8 cellular contexts compared by ENCODE assay signal in the genomic region with DNA sequence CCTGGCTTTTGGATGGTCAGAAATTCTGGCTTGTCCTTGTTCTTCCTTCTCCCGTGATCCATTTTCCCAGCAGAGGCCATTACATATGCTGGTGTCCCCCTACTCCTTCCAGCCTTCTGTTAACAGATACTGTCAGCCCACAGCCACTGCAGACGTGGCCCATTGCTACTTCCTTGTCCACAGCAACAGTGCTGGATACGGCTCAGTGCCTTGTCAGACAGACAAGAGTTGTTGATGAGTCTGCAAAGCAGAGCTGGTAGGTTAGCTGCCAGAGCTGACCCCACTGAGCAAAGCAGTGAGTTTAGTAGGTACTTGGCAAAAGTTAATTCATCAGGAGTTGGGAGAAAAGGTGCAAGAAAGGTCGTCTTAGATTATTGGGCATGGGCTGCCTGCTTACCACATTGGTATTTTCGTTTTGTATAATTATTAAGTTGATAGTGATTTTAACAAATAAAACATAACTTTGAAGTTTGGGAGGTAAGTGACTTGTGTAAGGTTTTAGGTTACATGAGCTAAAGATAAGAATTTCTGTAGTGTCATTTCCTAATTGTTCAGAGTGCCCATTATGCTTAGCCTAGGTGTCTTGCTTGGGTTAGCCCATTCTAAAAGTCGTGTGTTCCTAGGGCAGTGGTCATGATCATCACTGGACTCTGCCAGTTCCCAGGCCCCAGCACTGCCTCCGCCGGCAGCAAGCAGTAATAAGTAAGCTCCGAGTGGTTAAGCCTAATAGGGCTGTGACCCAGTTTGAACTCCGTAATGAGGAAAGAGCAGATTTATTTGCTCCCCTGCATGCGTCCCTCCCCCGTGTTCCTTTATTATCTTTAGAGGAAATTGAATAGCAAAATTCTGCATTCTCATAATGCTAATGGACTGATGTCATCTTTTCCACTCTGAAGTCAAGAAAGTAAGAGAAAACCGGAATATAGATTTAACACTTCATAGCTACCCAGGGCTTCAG.
DNase-seq lines count a peak whose midpoint lies in the region; ATAC-seq and TF ChIP-seq lines count a peak whose summit lies in the region.

No MANE protein-coding gene starts in this region.

- H3K4me3 Mint-ChIP-seq in Caco-2 (ENCODE audit: unreplicated experiment): no peak overlapping the region

- DNase-seq in Caco-2 (peak; percentile 59 to 63), Peyer's patch (peak in 1 of 3 donors; percentile 71), fibroblast of the conjunctiva (ENCODE audit: low read depth) (peak; percentile 49), trophoblast cell (peak in 1 of 2 donors; percentile 57)
- DNase-seq in activated CD4-positive, alpha-beta T cell treated with anti-CD3 and anti-CD28 coated beads, Interleukin-2, amount 50 U/mL, for 1 hour: no peak

- H3K36me3 Mint-ChIP-seq in Caco-2 (ENCODE audit: insufficient read depth, unreplicated experiment): peaks cover 40% of the 10 kb centered on the region

- H3K4me2 ChIP-seq in trophoblast cell (ENCODE audit: low read length): no peak overlapping the region

- POLR2A ChIA-PET in Caco-2 (lab: Charles Lee): interaction anchor here (0.6 kb wide), 1 partner anchor 415 kb away, joined by 3 read pairs; no protein-coding TSS in a partner anchor

- H4K8ac ChIP-seq in trophoblast cell (ENCODE audit: low read depth, low read length): no peak overlapping the region

- H2BK12ac ChIP-seq in trophoblast cell (ENCODE audit: low read length): peak overlapping the region; percentile 37

- CTCF ChIA-PET in Caco-2 (lab: Charles Lee): interaction anchor here (0.6 kb wide), 1 partner anchor 104 kb away, joined by 3 read pairs; no protein-coding TSS in a partner anchor

- H3K79me1 ChIP-seq in trophoblast cell (ENCODE audit: low read length): peaks cover 7% of the 10 kb centered on the region

- no peak overlapping the region for H4K12ac ChIP-seq in trophoblast cell (ENCODE audit: low read depth, low read length)

- peak overlapping the region; percentile 19 for H4K91ac ChIP-seq in trophoblast cell (ENCODE audit: low read depth, low read length)

- no peak overlapping the region for H2BK120ac ChIP-seq in trophoblast cell (ENCODE audit: insufficient read depth, low read length, poor library complexity)

- no peaks in the 10 kb centered on the region for H3K27me3 Mint-ChIP-seq in Caco-2 (ENCODE audit: insufficient read depth, unreplicated experiment)

- H3K4me1 ChIP-seq in Caco-2 (peaks cover 48% of the 10 kb centered on the region), Peyer's patch (peaks cover 0 to 51% (median 0%) of the 10 kb centered on the region in 4 donors), trophoblast cell (ENCODE audit: control insufficient read depth in 1 of 2, insufficient read depth in 2 of 2, low read length in 2 of 2) (peaks cover 10 to 17% of the 10 kb centered on the region in 2 experiments)

- no peak for TF ChIP-seq POLR2A in Peyer's patch (IDR thresholded peaks at IDR 0.05)

- H3K27me3 ChIP-seq in Caco-2 (replicated peaks; ENCODE audit: control insufficient read depth, insufficient read depth, low read length): no peaks in the 10 kb centered on the region
- no peaks in the 10 kb centered on the region for H3K27me3 ChIP-seq in Peyer's patch
- no peaks in the 10 kb centered on the region for H3K27me3 ChIP-seq in trophoblast cell (ENCODE audit: insufficient read depth, low read length)

- peak overlapping the region; percentile 69 for H3K18ac ChIP-seq in trophoblast cell (ENCODE audit: low read length)

- TF ChIP-seq CTCF in Caco-2 (IDR thresholded peaks at IDR 0.05; ENCODE audit: insufficient read depth in 1 of 2, low read depth in 1 of 2, low read length in 1 of 2, severe bottlenecking in 1 of 2, unreplicated experiment in 1 of 2): peak in 1 of 2 experiments; percentile 34
- TF ChIP-seq CTCF in Peyer's patch (IDR thresholded peaks at IDR 0.05): peak in 3 of 6 experiments; percentile 47 to 54 (median 49)

- H3K36me3 ChIP-seq in Caco-2 (ENCODE audit: control insufficient read depth, insufficient read depth, low read length): peaks cover 1% of the 10 kb centered on the region
- peaks cover 0 to under 1% (median 0%) of the 10 kb centered on the region in 3 donors for H3K36me3 ChIP-seq in Peyer's patch
- H3K36me3 ChIP-seq in trophoblast cell (ENCODE audit: control insufficient read depth in 1 of 2, insufficient read depth in 2 of 2, low read length in 2 of 2): peaks cover 9 to 11% of the 10 kb centered on the region in 2 experiments

- H3K23ac ChIP-seq in trophoblast cell (ENCODE audit: low read length): no peak overlapping the region

- ATAC-seq in HG02885 (IDR thresholded peaks at IDR 0.05; ENCODE audit: poor library complexity, unreplicated experiment): no peak
- ATAC-seq in HG03342 (IDR thresholded peaks at IDR 0.05; ENCODE audit: unreplicated experiment): no peak
- ATAC-seq in GM21619 (IDR thresholded peaks at IDR 0.05; ENCODE audit: unreplicated experiment): no peak

- WGBS in trophoblast cell (ENCODE audit: extremely low coverage, insufficient coverage, insufficient read length): no CpG with 5 or more reads among the region's 13 CpGs

- H3K4me3 ChIP-seq in Caco-2 (ENCODE audit: low read depth, low read length) (no peak overlapping the region), Peyer's patch (no peak overlapping the region), trophoblast cell (ENCODE audit: low read depth, low read length) (no peak overlapping the region)

- no peak overlapping the region for H3K4ac ChIP-seq in trophoblast cell (ENCODE audit: low read depth, low read length)

- no peaks in the 10 kb centered on the region for H3K9me3 ChIP-seq in Caco-2
- no peaks in the 10 kb centered on the region for H3K9me3 ChIP-seq in Peyer's patch
- H3K9me3 ChIP-seq in trophoblast cell (ENCODE audit: insufficient read depth, low read depth, low read length): no peaks in the 10 kb centered on the region

- no peak overlapping the region for H3K9ac ChIP-seq in trophoblast cell (ENCODE audit: low read length)

- peak overlapping the region; percentile 62 for H3K27ac Mint-ChIP-seq in Caco-2 (ENCODE audit: unreplicated experiment)

- H3K9me3 Mint-ChIP-seq in Caco-2 (ENCODE audit: unreplicated experiment): no peaks in the 10 kb centered on the region

- no peak overlapping the region for H2AK5ac ChIP-seq in trophoblast cell (ENCODE audit: low read length)

- TSS peak; percentile 41 for BruUV-seq in Caco-2 (replicated peaks; lab: Mats Ljungman, UMichigan)

- intact Hi-C loops in Caco-2 (cut with micrococcal nuclease; ENCODE audit: unreplicated experiment): loop anchor here (5.0 kb wide), 1 partner anchor 343 kb away; no protein-coding TSS in a partner anchor

- H2BK5ac ChIP-seq in trophoblast cell (ENCODE audit: low read depth, low read length, poor library complexity): no peak overlapping the region

- H3K79me2 ChIP-seq in trophoblast cell (ENCODE audit: control insufficient read depth, insufficient read depth, low read length, poor library complexity): no peaks in the 10 kb centered on the region

- no peak overlapping the region for H2AFZ ChIP-seq in trophoblast cell (ENCODE audit: insufficient read depth, low read length, poor library complexity)

- no peak overlapping the region for H3K14ac ChIP-seq in trophoblast cell (ENCODE audit: low read length)

- H3K27ac ChIP-seq in Peyer's patch: peak overlapping the region; percentile 28 to 78 (median 52)
- no peak overlapping the region for H3K27ac ChIP-seq in trophoblast cell (ENCODE audit: low read depth, low read length)

- H3K4me1 Mint-ChIP-seq in Caco-2 (ENCODE audit: low read depth, unreplicated experiment): peaks cover 34% of the 10 kb centered on the region
